In genomic region chr1:83942914-83943313, GRCh38 we compare ENCODE assay signal across 1 cellular context.
TF ChIP-seq lines count a peak whose summit lies in the region.

No MANE protein-coding gene starts in this region.

TF ChIP-seq in HepG2, 621 proteins besides CTCF, POLR2A, EP300 and RAD21:
- TF ChIP-seq PPARG (CRISPR knock-in tag; conservative IDR thresholded peaks at IDR 0.05) (no peak), SALL1 (CRISPR knock-in tag; IDR thresholded peaks at IDR 0.05) (no peak), ZNF350 (CRISPR knock-in tag; IDR thresholded peaks at IDR 0.05; ENCODE audit: borderline replicate concordance, low read depth) (no peak), MTA1 (CRISPR knock-in tag; IDR thresholded peaks at IDR 0.05; ENCODE audit: borderline replicate concordance) (no peak), LBX2 (CRISPR knock-in tag; IDR thresholded peaks at IDR 0.05; ENCODE audit: borderline replicate concordance) (no peak), HNF1B (CRISPR knock-in tag; IDR thresholded peaks at IDR 0.05) (no peak), ZNF768 (CRISPR knock-in tag; IDR thresholded peaks at IDR 0.05) (no peak), ZNF10 (CRISPR knock-in tag; IDR thresholded peaks at IDR 0.05; ENCODE audit: borderline replicate concordance, low read depth) (no peak)
